Comparison of ENCODE assay signal across 6 cellular contexts in genomic region chr14:64539186-64539552, GRCh38. TPM values are rescaled to one million over a fixed set of nuclear protein-coding genes. Genes with fewer than 3 reads are reported as not detected.
DNase-seq lines count a peak whose midpoint lies in the region; FAIRE-seq and TF ChIP-seq lines count a peak whose summit lies in the region.

No MANE protein-coding gene starts in this region.

- peaks cover 6% of the 10 kb centered on the region for H3K36me3 Mint-ChIP-seq in neural crest cell (ENCODE audit: low read depth)

- peak overlapping the region; percentile 52 for H3K4me3 ChIP-seq in astrocyte of the cerebellum (ENCODE audit: low read depth, low read length)

- peak overlapping the region; percentile 87 for H3K27ac Mint-ChIP-seq in neural crest cell (ENCODE audit: unreplicated experiment)

- DNase-seq in GM12892 (ENCODE audit: insufficient read length): no peak
- no peak for DNase-seq in astrocyte of the cerebellum (ENCODE audit: low read depth)
- no peak for DNase-seq in neural crest cell (ENCODE audit: low read depth, low spot score)
- no peak for DNase-seq in NOMO-1 (lab: John Stamatoyannopoulos, UW; ENCODE audit: unreplicated experiment in 2 of 2)
- DNase-seq in GM19240 (ENCODE audit: insufficient read length, low spot score): no peak
- no peak for DNase-seq in SKM-1 (lab: John Stamatoyannopoulos, UW; ENCODE audit: unreplicated experiment)

- peaks cover 12% of the 10 kb centered on the region for H3K4me1 Mint-ChIP-seq in neural crest cell

- H3K9me3 Mint-ChIP-seq in neural crest cell: peaks cover 8% of the 10 kb centered on the region

- peak; percentile 42 for FAIRE-seq in GM12892 (lab: Jason Lieb, UNC)

- H3K4me3 Mint-ChIP-seq in neural crest cell: peak overlapping the region; percentile 97

- peaks cover 11% of the 10 kb centered on the region for H3K27me3 Mint-ChIP-seq in neural crest cell (ENCODE audit: low read depth)

- TF ChIP-seq CTCF in astrocyte of the cerebellum (IDR thresholded peaks at IDR 0.05; ENCODE audit: low read depth, low read length, missing control alignments) (no peak), neural crest cell (conservative IDR thresholded peaks at IDR 0.05) (no peak)

- in situ Hi-C loops in astrocyte of the cerebellum (cut with HindIII; ENCODE audit: low sequenced_read_pairs): no loop called here

- TF ChIP-seq POLR2A in GM12892 (IDR thresholded peaks at IDR 0.05; ENCODE audit: low read depth, low read length): no peak

RNA-seq across cellular contexts. Expression of gene HSPA2, which starts 1.4 kb away (rescaled TPM):
- polyA plus RNA-seq in GM12892 (2012; ENCODE audit: missing spikeins): 1.3 TPM
- total RNA-seq in neural crest cell: 2.6 and 2.7 TPM in 2 replicates

RNA-seq across cellular contexts. Expression of gene PPP1R36, which starts 10.6 kb away (rescaled TPM):
- not detected for polyA plus RNA-seq in GM12892 (2012; ENCODE audit: missing spikeins)
- total RNA-seq in neural crest cell: 0.33 and 1.1 TPM in 2 replicates

RNA-seq across cellular contexts. Expression of gene ZBTB1, which starts 34.6 kb away (rescaled TPM):
- polyA plus RNA-seq in GM12892 (2012; ENCODE audit: missing spikeins): 69.6 TPM
- total RNA-seq in neural crest cell: 36.0 and 41.4 TPM in 2 replicates

RNA-seq across cellular contexts. Expression of gene ZBTB25, which starts 35.5 kb away (rescaled TPM):
- 20.4 TPM for polyA plus RNA-seq in GM12892 (2012; ENCODE audit: missing spikeins)
- 14.1 and 14.4 TPM in 2 replicates for total RNA-seq in neural crest cell
